ENCODE assay signal across 9 cellular contexts in the genomic region with DNA sequence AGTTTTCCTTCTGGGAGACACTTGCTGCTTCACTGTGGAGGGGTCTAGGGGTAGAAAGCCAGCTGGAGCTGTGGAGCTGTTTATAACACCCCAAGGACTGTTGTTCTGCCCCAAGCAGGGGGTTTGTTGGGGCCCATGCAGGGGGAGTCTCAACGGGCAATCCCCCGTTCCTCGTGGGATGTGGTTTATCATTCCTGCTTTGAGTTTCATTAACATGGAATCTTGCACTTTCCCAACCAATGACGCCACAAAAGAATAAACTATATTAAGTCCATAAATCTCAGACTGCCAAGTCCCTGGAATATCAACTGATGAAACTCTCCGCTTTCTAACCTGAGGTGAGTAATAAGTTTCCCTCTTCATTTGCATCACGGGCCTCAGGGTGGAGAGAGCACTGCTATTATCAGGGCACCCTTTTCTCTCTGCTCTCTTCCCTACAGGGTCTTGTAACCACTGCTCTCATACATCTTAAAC.
DNase-seq lines count a peak whose midpoint lies in the region; ATAC-seq and TF ChIP-seq lines count a peak whose summit lies in the region.
"Had no signal": no experiment of that assay in that cellular context is flagged by ENCODE, and none has a peak within 500 bp of the region (broad histone marks: within the 10 kb centered on the region; RNA-seq: fewer than 3 reads in every experiment).

No MANE protein-coding gene starts in this region.

- H3K27ac ChIP-seq in hepatocyte (peak overlapping the region; percentile 90), testis (peak overlapping the region; percentile 48 to 70), aorta (ENCODE audit: low read depth in 1 of 2, low read length in 2 of 2) (no peak overlapping the region)

- 47% methylated on average over 6 of the region's 6 CpGs for WGBS in hepatocyte (ENCODE audit: low lambda C conversion rate, missing lambda C conversion rate)
- 50 to 58% methylated on average over 6 of the region's 6 CpGs for WGBS in testis, 2 donors
- 81 to 84% methylated on average over 6 of the region's 6 CpGs for WGBS in aorta, 2 donors

- TF ChIP-seq POLR2A in testis (IDR thresholded peaks at IDR 0.05) = no peak

- peak overlapping the region; percentile 29 for H2AFZ ChIP-seq in hepatocyte

- peak; percentile 34 for ATAC-seq in GM19043 (IDR thresholded peaks at IDR 0.05; ENCODE audit: low read depth, unreplicated experiment)
- no peak for ATAC-seq in GM18520 (IDR thresholded peaks at IDR 0.05; ENCODE audit: unreplicated experiment)
- no peak for ATAC-seq in aorta (ENCODE audit: low FRiP score)
- ATAC-seq in HG03571 (IDR thresholded peaks at IDR 0.05; ENCODE audit: unreplicated experiment) = no peak

- H3K9me2 ChIP-seq in hepatocyte (replicated peaks; ENCODE audit: insufficient read depth) = no peaks in the 10 kb centered on the region

- H3K27me3 ChIP-seq in hepatocyte (no peaks in the 10 kb centered on the region), testis (no peaks in the 10 kb centered on the region), aorta (ENCODE audit: control insufficient read depth in 1 of 2, insufficient read depth in 2 of 2, low read length in 1 of 2) (no peaks in the 10 kb centered on the region)

- H3K4me1 ChIP-seq in hepatocyte (ENCODE audit: insufficient read depth) (peaks cover 27% of the 10 kb centered on the region), testis (no peaks in the 10 kb centered on the region), aorta (ENCODE audit: control insufficient read depth in 1 of 2, insufficient read depth in 2 of 2, low read length in 2 of 2) (peaks cover 0 to 1% of the 10 kb centered on the region in 2 donors)

- peak overlapping the region; percentile 61 for H3K4me2 ChIP-seq in hepatocyte

- H3K4me3 ChIP-seq in hepatocyte (no peak overlapping the region), testis (no peak overlapping the region), aorta (ENCODE audit: low read length in 2 of 2) (no peak overlapping the region)

- H3K36me3 ChIP-seq in hepatocyte (replicated peaks; ENCODE audit: insufficient read depth, low read depth) = no peaks in the 10 kb centered on the region
- no peaks in the 10 kb centered on the region for H3K36me3 ChIP-seq in testis (ENCODE audit: low read depth, missing control alignments)
- no peaks in the 10 kb centered on the region for H3K36me3 ChIP-seq in aorta (ENCODE audit: control insufficient read depth in 1 of 2, insufficient read depth in 2 of 2, low read length in 1 of 2)

- DNase-seq in NCI-H526 treated with DMSO at 0.1 percent for 48 hours (lab: John Stamatoyannopoulos, UW) = peak; percentile 58
- peak; percentile 39 for DNase-seq in hepatocyte (ENCODE audit: low spot score)
- DNase-seq in testis = no peak
- no peak for DNase-seq in aorta
- no peak for DNase-seq in CD1c-positive myeloid dendritic cell (ENCODE audit: extremely low spot score)
- DNase-seq: T-helper 9 cell had no signal

- intact Hi-C loops in testis (cut with DNase I; ENCODE audit: low total_unique reads) = no loop called here
- intact Hi-C loops in aorta (cut with DNase I) = no loop called here

- H3K9me3 ChIP-seq in hepatocyte (ENCODE audit: low read depth) (no peaks in the 10 kb centered on the region), testis (no peaks in the 10 kb centered on the region), aorta (ENCODE audit: control insufficient read depth, low read length) (no peaks in the 10 kb centered on the region)

- no peaks in the 10 kb centered on the region for H4K20me1 ChIP-seq in hepatocyte (ENCODE audit: insufficient read depth, poor library complexity, severe bottlenecking)

- H3K79me2 ChIP-seq in hepatocyte = no peaks in the 10 kb centered on the region

- TF ChIP-seq CTCF in hepatocyte (IDR thresholded peaks at IDR 0.05; ENCODE audit: poor library complexity) (no peak), testis (IDR thresholded peaks at IDR 0.05) (no peak)

Comparison
In these comparisons a context has a peak if more than half of its experiments do, and no peak if none do; other contexts are left out.
1. DNase-seq: peak in NCI-H526 treated with DMSO at 0.1 percent for 48 hours (single experiment) and hepatocyte (single experiment); none in testis (single experiment), aorta (0 of 2) and CD1c-positive myeloid dendritic cell (single experiment).
2. H3K27ac ChIP-seq: peak in hepatocyte (single experiment) and testis (2 of 2); none in aorta (0 of 2).